Comparison of ENCODE assay signal across 11 cellular contexts in genomic region chr1:151061704-151062103, GRCh38. TPM values are rescaled to one million over a fixed set of nuclear protein-coding genes. Genes with fewer than 3 reads are reported as not detected.
DNase-seq lines count a peak whose midpoint lies in the region; ATAC-seq and TF ChIP-seq lines count a peak whose summit lies in the region.
"Had no signal": no experiment of that assay in that cellular context is flagged by ENCODE, and none has a peak within 500 bp of the region (broad histone marks: within the 10 kb centered on the region; RNA-seq: fewer than 3 reads in every experiment).

No MANE protein-coding gene starts in this region.

- POLR2A ChIA-PET in OCI-LY7 (lab: Charles Lee) = interaction anchor here (0.6 to 2.7 kb wide), 5 partner anchors 8 to 517 kb away, joined by 3 to 8 read pairs (median 5); partner anchors contain the start of genes MINDY1 and TNFAIP8L2
- POLR2A ChIA-PET in activated CD4-positive, alpha-beta T cell treated with anti-CD3 and anti-CD28 coated beads for 36 hours (lab: Charles Lee) = no interaction called here

- no peak overlapping the region for H2AFZ ChIP-seq in OCI-LY7 (ENCODE audit: low read length)
- no peak overlapping the region for H2AFZ ChIP-seq in osteoblast (ENCODE audit: low read length)

- peaks cover 29% of the 10 kb centered on the region for H3K4me1 ChIP-seq in OCI-LY7 (ENCODE audit: insufficient read depth, low read length, poor library complexity, severe bottlenecking)
- H3K4me1 ChIP-seq in osteoblast (ENCODE audit: insufficient read depth, low read length) = peaks cover 30% of the 10 kb centered on the region

- no peaks in the 10 kb centered on the region for H3K9me3 ChIP-seq in OCI-LY7 (ENCODE audit: low read length)
- no peaks in the 10 kb centered on the region for H3K9me3 ChIP-seq in osteoblast (ENCODE audit: low read depth, low read length)
- H3K9me3 ChIP-seq: stomach had no signal

- no peaks in the 10 kb centered on the region for H3K27me3 ChIP-seq in osteoblast (ENCODE audit: insufficient read depth, low read length)
- H3K27me3 ChIP-seq: stomach had no signal

- in situ Hi-C loops in G401 (cut with HindIII; ENCODE audit: low sequenced_read_pairs) (no loop called here), GM13977 (cut with MboI; ENCODE audit: low pct_unique_long_range_greater_than_20kb, low sequenced_read_pairs, unreplicated experiment) (no loop called here)

- DNase-seq in G401 (ENCODE audit: low spot score) (peak; percentile 41), OCI-LY7 (ENCODE audit: low spot score) (no peak), endothelial cell (ENCODE audit: low spot score) (no peak), osteoblast (ENCODE audit: insufficient read length, low spot score, missing footprints) (no peak), GM13977 (ENCODE audit: low spot score) (no peak), CD1c-positive myeloid dendritic cell (ENCODE audit: extremely low spot score) (no peak)
- DNase-seq in stimulated activated naive CD4-positive, alpha-beta T cell (lab: John Stamatoyannopoulos, UW) = no peak
- no peak for DNase-seq in activated CD4-positive, alpha-beta T cell treated with anti-CD3 and anti-CD28 coated beads for 36 hours
- DNase-seq: NCI-H2107; stimulated activated CD4-positive, alpha-beta T cell treated with anti-CD3 and anti-CD28 coated beads, Interleukin-1b, Interleukin-23, amount 100 ng/mL, for 48 hours; stomach had no signal

- H3K27ac Mint-ChIP-seq in endothelial cell (ENCODE audit: unreplicated experiment) = peak overlapping the region; percentile 28
- no peak overlapping the region for H3K27ac Mint-ChIP-seq in activated CD4-positive, alpha-beta T cell treated with anti-CD3 and anti-CD28 coated beads for 36 hours

- intact Hi-C loops in OCI-LY7 (cut with micrococcal nuclease; ENCODE audit: unreplicated experiment) = no loop called here
- intact Hi-C loops in activated CD4-positive, alpha-beta T cell treated with anti-CD3 and anti-CD28 coated beads for 36 hours (cut with DNase I, micrococcal nuclease) = no loop called here

- H3K4me3 ChIP-seq in OCI-LY7 (ENCODE audit: low read depth, low read length, poor library complexity, severe bottlenecking) (peak overlapping the region; percentile 92), osteoblast (ENCODE audit: insufficient read depth, low read length) (peak overlapping the region; percentile 38)
- H3K4me3 ChIP-seq: stomach had no signal

- peaks cover 53% of the 10 kb centered on the region for H3K79me2 ChIP-seq in OCI-LY7 (ENCODE audit: insufficient read depth, low read depth, low read length)
- peaks cover 86% of the 10 kb centered on the region for H3K79me2 ChIP-seq in osteoblast (ENCODE audit: insufficient read depth, low read length)

- TF ChIP-seq CTCF in OCI-LY7 (conservative IDR thresholded peaks at IDR 0.05; ENCODE audit: low read length) (no peak), endothelial cell (IDR thresholded peaks at IDR 0.05; ENCODE audit: unreplicated experiment) (no peak), osteoblast (IDR thresholded peaks at IDR 0.05; ENCODE audit: extremely low read depth, low read depth, low read length) (no peak), GM13977 (IDR thresholded peaks at IDR 0.05; ENCODE audit: extremely low read depth, insufficient read depth, missing control alignments) (no peak)

- H3K9me2 ChIP-seq in OCI-LY7 (ENCODE audit: insufficient read depth, low read length) = no peaks in the 10 kb centered on the region

- peak overlapping the region; percentile 85 for H3K4me2 ChIP-seq in OCI-LY7 (ENCODE audit: low read length)
- H3K4me2 ChIP-seq in osteoblast (ENCODE audit: insufficient read depth, low read length) = peak overlapping the region; percentile 100

- H3K9me3 Mint-ChIP-seq in endothelial cell (ENCODE audit: unreplicated experiment) = no peaks in the 10 kb centered on the region
- H3K9me3 Mint-ChIP-seq in activated CD4-positive, alpha-beta T cell treated with anti-CD3 and anti-CD28 coated beads for 36 hours (ENCODE audit: low read depth) = no peaks in the 10 kb centered on the region

- CTCF ChIA-PET in OCI-LY7 (lab: Charles Lee; ENCODE audit: unreplicated experiment) = interaction anchor here (1.7 kb wide), 1 partner anchor 10 kb away, joined by 6 read pairs; the partner anchor contains the start of gene GABPB2
- CTCF ChIA-PET in activated CD4-positive, alpha-beta T cell treated with anti-CD3 and anti-CD28 coated beads for 36 hours (lab: Charles Lee) = interaction anchor here (0.6 to 4.8 kb wide), 8 partner anchors 10 to 501 kb away, joined by 3 to 34 read pairs (median 5); partner anchors contain the start of genes C1orf56, GABPB2 and MINDY1

- H3K4me1 Mint-ChIP-seq in endothelial cell (ENCODE audit: unreplicated experiment) = peaks cover 48% of the 10 kb centered on the region
- peaks cover 31% of the 10 kb centered on the region for H3K4me1 Mint-ChIP-seq in activated CD4-positive, alpha-beta T cell treated with anti-CD3 and anti-CD28 coated beads for 36 hours

- H3K27me3 Mint-ChIP-seq in endothelial cell (ENCODE audit: unreplicated experiment) = peaks cover 10% of the 10 kb centered on the region
- H3K27me3 Mint-ChIP-seq in activated CD4-positive, alpha-beta T cell treated with anti-CD3 and anti-CD28 coated beads for 36 hours = no peaks in the 10 kb centered on the region

- H3K36me3 Mint-ChIP-seq in endothelial cell (ENCODE audit: low read depth, unreplicated experiment) = peaks cover 30% of the 10 kb centered on the region
- H3K36me3 Mint-ChIP-seq in activated CD4-positive, alpha-beta T cell treated with anti-CD3 and anti-CD28 coated beads for 36 hours (ENCODE audit: low read depth) = peaks cover 25% of the 10 kb centered on the region

- peak overlapping the region; percentile 68 for H3K27ac ChIP-seq in OCI-LY7 (ENCODE audit: low read depth, low read length, poor library complexity, severe bottlenecking)
- H3K27ac ChIP-seq in osteoblast (ENCODE audit: low read depth, low read length) = peak overlapping the region; percentile 94

- no TSS peak for BruUV-seq in OCI-LY7 (replicated peaks; lab: Mats Ljungman, UMichigan)

- peaks cover 10% of the 10 kb centered on the region; the same call in 1 of the 2 replicates for H4K20me1 ChIP-seq in OCI-LY7 (ENCODE audit: insufficient read depth, low read length)
- H4K20me1 ChIP-seq in osteoblast (ENCODE audit: insufficient read depth, low read length) = peaks cover 18% of the 10 kb centered on the region

- peak overlapping the region; percentile 98 for H3K4me3 Mint-ChIP-seq in endothelial cell (ENCODE audit: unreplicated experiment)
- H3K4me3 Mint-ChIP-seq in activated CD4-positive, alpha-beta T cell treated with anti-CD3 and anti-CD28 coated beads for 36 hours = no peak overlapping the region

- no peak for ATAC-seq in activated CD4-positive, alpha-beta T cell treated with anti-CD3 and anti-CD28 coated beads for 36 hours

- peaks cover 30% of the 10 kb centered on the region for H3K36me3 ChIP-seq in OCI-LY7 (ENCODE audit: insufficient read depth, low read length)
- H3K36me3 ChIP-seq in osteoblast (ENCODE audit: insufficient read depth, low read length) = peaks cover 3% of the 10 kb centered on the region

RNA-seq across cellular contexts. Expression of gene MLLT11, which starts 1.5 kb away (rescaled TPM):
- total RNA-seq in G401 (2014; rRNA removed; shearing (Covaris generic)) = 8.1 and 11.0 TPM in 2 replicates
- total RNA-seq in OCI-LY7 (2014; rRNA removed; shearing (Covaris generic)) = 4.2 and 4.7 TPM in 2 replicates
- total RNA-seq in OCI-LY7 (2022) = 4.7 and 4.8 TPM in 2 replicates
- total RNA-seq in endothelial cell (ENCODE audit: unreplicated experiment) = 27.8 TPM
- total RNA-seq in osteoblast = 1.4 and 1.8 TPM in 2 replicates
- 1 to 10 TPM; 3.3 to 4.4 TPM for total RNA-seq in activated CD4-positive, alpha-beta T cell treated with anti-CD3 and anti-CD28 coated beads for 36 hours

RNA-seq across cellular contexts. Expression of gene CDC42SE1, which starts 2.3 kb away (rescaled TPM):
- 54.4 and 84.6 TPM in 2 replicates for total RNA-seq in G401 (2014; rRNA removed; shearing (Covaris generic))
- total RNA-seq in OCI-LY7 (2014; rRNA removed; shearing (Covaris generic)) = 44.1 and 48.2 TPM in 2 replicates
- total RNA-seq in OCI-LY7 (2022) (59.5 and 63.3 TPM in 2 replicates), endothelial cell (ENCODE audit: unreplicated experiment) (180 TPM), osteoblast (44.8 and 49.6 TPM in 2 replicates)
- 100 to 1,000 TPM in 1 of 2 experiments, 10 to 100 TPM in 1; 95.4 to 101 TPM for total RNA-seq in activated CD4-positive, alpha-beta T cell treated with anti-CD3 and anti-CD28 coated beads for 36 hours

RNA-seq across cellular contexts. Expression of gene GABPB2, which starts 8.9 kb away (rescaled TPM):
- 4.6 and 7.8 TPM in 2 replicates for total RNA-seq in G401 (2014; rRNA removed; shearing (Covaris generic))
- 14.7 and 17.2 TPM in 2 replicates for total RNA-seq in OCI-LY7 (2014; rRNA removed; shearing (Covaris generic))
- 18.2 and 20.0 TPM in 2 replicates for total RNA-seq in OCI-LY7 (2022)
- total RNA-seq in endothelial cell (ENCODE audit: unreplicated experiment) = 4.1 TPM
- total RNA-seq in osteoblast = 15.6 and 16.3 TPM in 2 replicates
- total RNA-seq in activated CD4-positive, alpha-beta T cell treated with anti-CD3 and anti-CD28 coated beads for 36 hours = 10 to 100 TPM; 16.6 to 19.2 TPM

RNA-seq across cellular contexts. Expression of gene C1orf56, which starts 14.2 kb away (rescaled TPM):
- 0.07 TPM in 1 of 2 replicates, not detected in the other for total RNA-seq in G401 (2014; rRNA removed; shearing (Covaris generic))
- 0.54 TPM in 1 of 2 replicates, not detected in the other for total RNA-seq in OCI-LY7 (2014; rRNA removed; shearing (Covaris generic))
- total RNA-seq in OCI-LY7 (2022) (0.25 TPM in 1 of 2 replicates, not detected in the other), endothelial cell (ENCODE audit: unreplicated experiment) (1.0 TPM), osteoblast (4.4 and 5.4 TPM in 2 replicates)
- total RNA-seq in activated CD4-positive, alpha-beta T cell treated with anti-CD3 and anti-CD28 coated beads for 36 hours = 1 to 10 TPM; 1.3 to 1.5 TPM

RNA-seq across cellular contexts. Expression of gene BNIPL, which starts 25.3 kb away (rescaled TPM):
- total RNA-seq in G401 (2014; rRNA removed; shearing (Covaris generic)) = not detected in 2 replicates
- total RNA-seq in OCI-LY7 (2014; rRNA removed; shearing (Covaris generic)) = 1.6 and 2.1 TPM in 2 replicates
- total RNA-seq in OCI-LY7 (2022) = 0.74 and 3.2 TPM in 2 replicates
- total RNA-seq in endothelial cell (ENCODE audit: unreplicated experiment) = 1.5 TPM
- total RNA-seq in osteoblast = under 0.01 and 1.2 TPM in 2 replicates
- 1 to 10 TPM in 1 of 2 experiments, under 1 TPM in 1; 0.98 to 1.6 TPM for total RNA-seq in activated CD4-positive, alpha-beta T cell treated with anti-CD3 and anti-CD28 coated beads for 36 hours
